In the genomic region with DNA sequence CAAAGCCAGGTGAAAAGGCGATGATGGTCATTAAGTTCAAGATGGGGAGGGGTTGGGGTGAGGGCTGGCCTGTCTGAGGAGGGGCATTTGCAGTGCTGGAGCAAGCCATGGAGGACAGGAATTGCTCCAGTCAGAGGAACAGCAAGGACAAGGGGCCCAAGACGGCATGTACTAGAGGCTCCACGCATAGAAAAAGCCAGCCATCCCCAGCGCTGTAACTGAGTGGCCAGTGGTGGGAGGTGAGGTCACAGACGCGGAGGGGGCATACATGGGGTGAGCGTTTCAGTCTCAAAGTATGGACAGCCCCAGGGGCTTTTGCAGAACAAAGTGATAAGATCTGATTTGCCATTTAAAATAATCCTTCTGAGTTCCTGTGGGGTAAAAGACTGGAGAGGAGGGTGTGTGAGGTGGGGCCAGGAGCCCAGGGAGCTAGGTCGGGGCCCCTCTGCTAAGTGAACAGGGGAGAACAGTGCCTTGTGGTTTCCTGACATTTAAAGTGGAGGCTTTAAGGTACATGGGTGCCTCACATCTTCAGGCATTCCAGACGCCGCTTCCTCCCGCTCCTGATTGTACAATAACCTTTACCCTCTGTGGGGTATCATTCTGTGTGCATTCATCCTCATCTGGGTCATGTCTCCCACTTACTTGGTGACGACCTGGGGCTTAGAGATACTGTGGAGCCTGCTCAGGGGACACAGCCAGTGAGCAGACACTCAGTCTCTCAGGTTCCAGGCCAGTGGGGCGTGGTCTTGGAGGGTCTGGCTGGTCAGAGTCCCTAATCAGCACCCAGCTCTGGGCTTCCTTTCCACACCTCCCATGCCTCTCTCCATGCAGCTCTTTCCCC, we compare ENCODE assay signal across 31 cellular contexts.
"Had no signal": no experiment of that assay in that cellular context is flagged by ENCODE, and none has a peak within 500 bp of the region (broad histone marks: within the 10 kb centered on the region; RNA-seq: fewer than 3 reads in every experiment).

No MANE protein-coding gene starts in this region.

- H3K27ac Mint-ChIP-seq: activated naive CD4-positive, alpha-beta T cell treated with anti-CD3 and anti-CD28 coated beads, Interleukin-2, amount 10 ng/mL, durations not matched to agents 7 days and 5 days; activated naive CD8-positive, alpha-beta T cell treated with anti-CD3 and anti-CD28 coated beads, Interleukin-2, amount 10 ng/mL, durations not matched to agents 7 days and 5 days; activated T-helper 1 cell treated with anti-CD3 and anti-CD28 coated beads, Interleukin-12 subunit alpha, Interleukin-12 subunit beta, Interleukin-2, Interleukin-4 antibody, amounts not matched to agents 30 ng/mL and 10 ng/mL and 1 ng/mL, durations not matched to agents 14 hours and 24 hours and 36 hours; dendritic cell treated with granulocyte-macrophage colony-stimulating factor and Interleukin-4, amounts not matched to agents 40 ng/mL and 50 ng/mL, for 4 days; nephron; T-helper 17 cell had no signal

- DNase-seq: activated CD4-positive, alpha-beta T cell treated with anti-CD3 and anti-CD28 coated beads for 48 hours; activated CD4-positive, alpha-beta T cell treated with anti-CD3 and anti-CD28 coated beads, Interleukin-2, amount 50 U/mL, for 48 hours; activated effector memory CD4-positive, alpha-beta T cell treated with anti-CD3 and anti-CD28 coated beads, Interleukin-2, amount 50 U/mL, for 16 hours; activated naive CD4-positive, alpha-beta T cell treated with anti-CD3 and anti-CD28 coated beads, Interleukin-2, amount 10 ng/mL, durations not matched to agents 7 days and 5 days; activated naive CD8-positive, alpha-beta T cell treated with anti-CD3 and anti-CD28 coated beads, Interleukin-2, amount 10 ng/mL, durations not matched to agents 7 days and 5 days; activated T-cell treated with anti-CD3 and anti-CD28 coated beads for 4 hours; caudate nucleus; effector CD8-positive, alpha-beta T cell; left ventricle myocardium inferior; mesendoderm; mucosa of descending colon; pancreas; retina; small intestine; stimulated activated CD4-positive, alpha-beta T cell treated with anti-CD3 and anti-CD28 coated beads, Interleukin-1b, Interleukin-23, amount 100 ng/mL, for 48 hours; stimulated activated CD4-positive, alpha-beta T cell treated with anti-CD3 and anti-CD28 coated beads, Interleukin-4, amount 100 ng/mL, for 4 hours; stimulated activated naive CD4-positive, alpha-beta T cell; T-helper 17 cell; T1000; testis; transverse colon; WERI-Rb-1 had no signal

- H3K36me3 Mint-ChIP-seq: activated naive CD4-positive, alpha-beta T cell treated with anti-CD3 and anti-CD28 coated beads, Interleukin-2, amount 10 ng/mL, durations not matched to agents 7 days and 5 days; activated naive CD8-positive, alpha-beta T cell treated with anti-CD3 and anti-CD28 coated beads, Interleukin-2, amount 10 ng/mL, durations not matched to agents 7 days and 5 days; brain had no signal

- H3K4me1 Mint-ChIP-seq: activated naive CD4-positive, alpha-beta T cell treated with anti-CD3 and anti-CD28 coated beads, Interleukin-2, amount 10 ng/mL, durations not matched to agents 7 days and 5 days; activated naive CD8-positive, alpha-beta T cell treated with anti-CD3 and anti-CD28 coated beads, Interleukin-2, amount 10 ng/mL, durations not matched to agents 7 days and 5 days; brain; nephron had no signal

- H3K9me3 Mint-ChIP-seq: activated naive CD4-positive, alpha-beta T cell treated with anti-CD3 and anti-CD28 coated beads, Interleukin-2, amount 10 ng/mL, durations not matched to agents 7 days and 5 days; activated naive CD8-positive, alpha-beta T cell treated with anti-CD3 and anti-CD28 coated beads, Interleukin-2, amount 10 ng/mL, durations not matched to agents 7 days and 5 days; activated T-helper 1 cell treated with anti-CD3 and anti-CD28 coated beads, Interleukin-12 subunit alpha, Interleukin-12 subunit beta, Interleukin-2, Interleukin-4 antibody, amounts not matched to agents 30 ng/mL and 10 ng/mL and 1 ng/mL, durations not matched to agents 14 hours and 24 hours and 36 hours; brain; dendritic cell treated with granulocyte-macrophage colony-stimulating factor and Interleukin-4, amounts not matched to agents 40 ng/mL and 50 ng/mL, for 4 days; nephron had no signal

- H3K4me3 ChIP-seq: ascending aorta, left ventricle myocardium inferior, lung, mucosa of descending colon, pancreas, prostate gland, testis, transverse colon had no signal

- H3K4me3 Mint-ChIP-seq: activated naive CD4-positive, alpha-beta T cell treated with anti-CD3 and anti-CD28 coated beads, Interleukin-2, amount 10 ng/mL, durations not matched to agents 7 days and 5 days; activated naive CD8-positive, alpha-beta T cell treated with anti-CD3 and anti-CD28 coated beads, Interleukin-2, amount 10 ng/mL, durations not matched to agents 7 days and 5 days; activated T-helper 1 cell treated with anti-CD3 and anti-CD28 coated beads, Interleukin-12 subunit alpha, Interleukin-12 subunit beta, Interleukin-2, Interleukin-4 antibody, amounts not matched to agents 30 ng/mL and 10 ng/mL and 1 ng/mL, durations not matched to agents 14 hours and 24 hours and 36 hours; brain; dendritic cell treated with granulocyte-macrophage colony-stimulating factor and Interleukin-4, amounts not matched to agents 40 ng/mL and 50 ng/mL, for 4 days; nephron; T-helper 17 cell had no signal

- ATAC-seq: activated CD4-positive, CD25-positive, alpha-beta regulatory T cell treated with anti-CD3 and anti-CD28 coated beads, Interleukin-2, amount 50 U/mL, for 24 hours; mucosa of descending colon; pancreas; SK-N-SH treated with all-trans-retinoic acid at 6 μM for 48 hours; T-helper 17 cell had no signal

- H3K27ac ChIP-seq: ascending aorta, left ventricle myocardium inferior, pancreas, prostate gland, testis, transverse colon, WERI-Rb-1 had no signal
